ENCODE assay signal across 1 cellular context in genomic region chr11:61277186-61277972, GRCh38.
TF ChIP-seq lines count a peak whose summit lies in the region.

No MANE protein-coding gene starts in this region.

TF ChIP-seq in K562, 482 proteins besides CTCF, POLR2A, EP300 and RAD21:
- TF ChIP-seq ZNF121 (CRISPR knock-in tag; conservative IDR thresholded peaks at IDR 0.05), result peak; percentile 87
- no peak for TF ChIP-seq PCBP2 (IDR thresholded peaks at IDR 0.05; ENCODE audit: low read depth, low read length, poor library complexity, severe bottlenecking)
